ENCODE assay signal across 25 cellular contexts in the genomic region with DNA sequence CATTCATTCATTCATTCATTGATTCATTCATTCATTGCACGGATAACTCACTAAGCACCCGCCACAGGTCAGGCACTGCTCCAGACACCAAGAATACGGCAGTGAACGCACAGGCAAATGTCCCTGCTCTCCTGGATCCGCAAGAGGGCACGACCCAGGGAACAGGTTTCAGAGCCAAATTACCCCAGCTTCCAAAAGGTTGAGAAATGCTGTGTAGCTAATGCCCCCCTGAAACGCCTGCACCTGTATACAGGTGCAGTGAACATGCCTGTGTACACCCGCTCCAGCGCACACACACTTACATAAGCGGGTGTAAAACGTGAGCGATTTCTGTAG. TPM values are rescaled to one million over a fixed set of nuclear protein-coding genes. Genes with fewer than 3 reads are reported as not detected.
"Had no signal": no experiment of that assay in that cellular context is flagged by ENCODE, and none has a peak within 500 bp of the region (broad histone marks: within the 10 kb centered on the region; RNA-seq: fewer than 3 reads in every experiment).

No MANE protein-coding gene starts in this region.

- H3K27ac ChIP-seq: coronary artery, esophagus squamous epithelium, gastrocnemius medialis, tibial artery, uterus, VCaP had no signal

- H3K27me3 Mint-ChIP-seq: memory B cell had no signal

- H3K4me3 ChIP-seq: coronary artery, gastrocnemius medialis, tibial artery, uterus had no signal

- H3K27ac Mint-ChIP-seq: activated CD4-positive, alpha-beta memory T cell treated with anti-CD3 and anti-CD28 coated beads, Interleukin-2, amount 10 ng/mL, durations not matched to agents 7 days and 5 days; activated CD4-positive, alpha-beta T cell treated with anti-CD3 and anti-CD28 coated beads, Interleukin-2, amount 10 ng/mL, durations not matched to agents 24 days and 14 days; activated CD8-positive, alpha-beta memory T cell treated with anti-CD3 and anti-CD28 coated beads, Interleukin-2, amount 10 ng/mL, durations not matched to agents 7 days and 5 days; activated naive CD8-positive, alpha-beta T cell treated with anti-CD3 and anti-CD28 coated beads, Interleukin-2, amount 50 U/mL, for 24 hours; memory B cell; stimulated activated effector memory CD8-positive, alpha-beta T cell treated with anti-CD3 and anti-CD28 coated beads, Interleukin-12 subunit alpha, Interleukin-12 subunit beta, amount 100 ng/mL, for 72 hours; stimulated activated naive CD8-positive, alpha-beta T cell treated with anti-CD3 and anti-CD28 coated beads, Interleukin-15, amount 100 ng/mL, for 72 hours; T-helper 2 cell treated with Interferon-gamma antibody and Interleukin-4, amounts not matched to agents 5 μg/mL and 100 μg/mL, for 36 hours had no signal

- FAIRE-seq: small intestine had no signal

- H3K4me3 Mint-ChIP-seq: activated CD4-positive, alpha-beta memory T cell treated with anti-CD3 and anti-CD28 coated beads, Interleukin-2, amount 10 ng/mL, durations not matched to agents 7 days and 5 days; activated CD4-positive, alpha-beta T cell treated with anti-CD3 and anti-CD28 coated beads, Interleukin-2, amount 10 ng/mL, durations not matched to agents 24 days and 14 days; activated CD8-positive, alpha-beta memory T cell treated with anti-CD3 and anti-CD28 coated beads, Interleukin-2, amount 10 ng/mL, durations not matched to agents 7 days and 5 days; activated naive CD8-positive, alpha-beta T cell treated with anti-CD3 and anti-CD28 coated beads, Interleukin-2, amount 50 U/mL, for 24 hours; stimulated activated effector memory CD8-positive, alpha-beta T cell treated with anti-CD3 and anti-CD28 coated beads, Interleukin-12 subunit alpha, Interleukin-12 subunit beta, amount 100 ng/mL, for 72 hours; stimulated activated naive CD8-positive, alpha-beta T cell treated with anti-CD3 and anti-CD28 coated beads, Interleukin-15, amount 100 ng/mL, for 72 hours; T-helper 2 cell treated with Interferon-gamma antibody and Interleukin-4, amounts not matched to agents 5 μg/mL and 100 μg/mL, for 36 hours had no signal

- H3K9me3 Mint-ChIP-seq: activated CD4-positive, alpha-beta memory T cell treated with anti-CD3 and anti-CD28 coated beads, Interleukin-2, amount 10 ng/mL, durations not matched to agents 7 days and 5 days; activated CD4-positive, alpha-beta T cell treated with anti-CD3 and anti-CD28 coated beads, Interleukin-2, amount 10 ng/mL, durations not matched to agents 24 days and 14 days; activated naive CD8-positive, alpha-beta T cell treated with anti-CD3 and anti-CD28 coated beads, Interleukin-2, amount 50 U/mL, for 24 hours; memory B cell; stimulated activated effector memory CD8-positive, alpha-beta T cell treated with anti-CD3 and anti-CD28 coated beads, Interleukin-12 subunit alpha, Interleukin-12 subunit beta, amount 100 ng/mL, for 72 hours; stimulated activated naive CD8-positive, alpha-beta T cell treated with anti-CD3 and anti-CD28 coated beads, Interleukin-15, amount 100 ng/mL, for 72 hours; T-helper 2 cell treated with Interferon-gamma antibody and Interleukin-4, amounts not matched to agents 5 μg/mL and 100 μg/mL, for 36 hours had no signal

- H3K4me1 ChIP-seq: uterus had no signal

- DNase-seq: activated CD4-positive, alpha-beta memory T cell treated with anti-CD3 and anti-CD28 coated beads, Interleukin-2, amount 10 ng/mL, durations not matched to agents 7 days and 5 days; activated CD4-positive, alpha-beta T cell treated with anti-CD3 and anti-CD28 coated beads, Interleukin-2, amount 10 ng/mL, durations not matched to agents 24 days and 14 days; activated CD8-positive, alpha-beta memory T cell treated with anti-CD3 and anti-CD28 coated beads, Interleukin-2, amount 10 ng/mL, durations not matched to agents 7 days and 5 days; activated effector memory CD4-positive, alpha-beta T cell treated with anti-CD3 and anti-CD28 coated beads, Interleukin-2, amount 50 U/mL, for 16 hours; activated naive CD4-positive, alpha-beta T cell treated with anti-CD3 and anti-CD28 coated beads, Interleukin-2, amount 50 U/mL, for 16 hours; activated naive CD8-positive, alpha-beta T cell treated with anti-CD3 and anti-CD28 coated beads, Interleukin-2, amount 50 U/mL, for 24 hours; activated T-cell treated with anti-CD3 and anti-CD28 coated beads for 4 hours; cerebellar nuclear complex; esophagus squamous epithelium; gastrocnemius medialis; hypothalamus; nucleus accumbens; stimulated activated CD4-positive, alpha-beta T cell treated with anti-CD3 and anti-CD28 coated beads, Interleukin-2, amount 100 ng/mL, for 24 hours; stimulated activated naive CD8-positive, alpha-beta T cell treated with anti-CD3 and anti-CD28 coated beads, Interleukin-15, amount 100 ng/mL, for 72 hours; tibial artery; uterus had no signal

- H3K9me3 ChIP-seq: esophagus squamous epithelium, gastrocnemius medialis, tibial artery, uterus had no signal

- H3K36me3 Mint-ChIP-seq: activated CD8-positive, alpha-beta memory T cell treated with anti-CD3 and anti-CD28 coated beads, Interleukin-2, amount 10 ng/mL, durations not matched to agents 7 days and 5 days had no signal

- H3K36me3 ChIP-seq: esophagus squamous epithelium, gastrocnemius medialis, tibial artery, uterus had no signal

- ATAC-seq: activated CD4-positive, CD25-positive, alpha-beta regulatory T cell treated with anti-CD3 and anti-CD28 coated beads, Interleukin-2, amount 50 U/mL, for 24 hours; activated CD8-positive, alpha-beta memory T cell treated with anti-CD3 and anti-CD28 coated beads, Interleukin-2, amount 10 ng/mL, durations not matched to agents 7 days and 5 days; activated naive CD8-positive, alpha-beta T cell treated with anti-CD3 and anti-CD28 coated beads, Interleukin-2, amount 50 U/mL, for 24 hours; gastrocnemius medialis; stimulated activated effector memory CD8-positive, alpha-beta T cell treated with anti-CD3 and anti-CD28 coated beads, Interleukin-12 subunit alpha, Interleukin-12 subunit beta, amount 100 ng/mL, for 72 hours; stimulated activated naive CD8-positive, alpha-beta T cell treated with anti-CD3 and anti-CD28 coated beads, Interleukin-15, amount 100 ng/mL, for 72 hours had no signal

RNA-seq across cellular contexts. Expression of gene TPSD1, which starts 44.0 kb away (rescaled TPM):
- total RNA-seq: activated CD4-positive, alpha-beta memory T cell treated with anti-CD3 and anti-CD28 coated beads, Interleukin-2, amount 10 ng/mL, durations not matched to agents 7 days and 5 days; activated CD4-positive, alpha-beta T cell treated with anti-CD3 and anti-CD28 coated beads, Interleukin-2, amount 10 ng/mL, durations not matched to agents 24 days and 14 days; activated CD8-positive, alpha-beta memory T cell treated with anti-CD3 and anti-CD28 coated beads, Interleukin-2, amount 10 ng/mL, durations not matched to agents 7 days and 5 days; myocyte had no signal
- polyA plus RNA-seq: neural cell had no signal
